29 cellular contexts compared by ENCODE assay signal in the genomic region with DNA sequence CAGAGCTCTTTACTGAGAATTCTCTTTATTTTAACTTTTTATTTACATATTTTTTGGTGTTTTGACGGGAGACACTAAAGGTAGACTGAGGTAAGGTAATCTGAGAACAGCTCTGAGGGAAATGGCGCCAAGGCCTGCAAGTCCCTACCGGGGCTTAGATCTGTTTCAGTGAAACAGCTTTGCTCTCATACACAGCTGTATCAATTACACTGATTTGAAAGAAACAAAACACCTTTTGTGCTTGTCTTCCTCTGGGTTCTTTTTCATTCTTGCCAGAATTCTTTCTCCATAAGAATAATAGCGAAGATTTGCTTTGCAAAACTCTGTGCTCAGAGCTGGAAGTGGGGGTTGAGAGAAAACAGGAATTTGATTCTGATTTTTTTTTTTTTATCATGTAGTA.
"Had no signal": no experiment of that assay in that cellular context is flagged by ENCODE, and none has a peak within 500 bp of the region (broad histone marks: within the 10 kb centered on the region; RNA-seq: fewer than 3 reads in every experiment).

No MANE protein-coding gene starts in this region.

- H3K4me3 Mint-ChIP-seq: activated CD4-positive, alpha-beta memory T cell treated with anti-CD3 and anti-CD28 coated beads, Interleukin-2, amount 10 ng/mL, durations not matched to agents 7 days and 5 days; activated naive CD4-positive, alpha-beta T cell treated with anti-CD3 and anti-CD28 coated beads, Interleukin-2, amount 50 U/mL, for 24 hours; activated naive CD8-positive, alpha-beta T cell treated with anti-CD3 and anti-CD28 coated beads, Interleukin-2, amount 50 U/mL, for 24 hours; activated T-cell treated with anti-CD3 and anti-CD28 coated beads, Interleukin-2, amount 50 U/mL, for 24 hours; central memory CD8-positive, alpha-beta T cell; mesothelial cell of epicardium; naive B cell; nephron progenitor cell; stimulated activated naive B cell treated with anti-CD40 and anti-IgM and Interleukin-4, amounts not matched to agents 10 μg/mL and 1 μg/mL and 100 μg/mL, for 72 hours had no signal

- ATAC-seq: activated naive CD8-positive, alpha-beta T cell treated with anti-CD3 and anti-CD28 coated beads, Interleukin-2, amount 50 U/mL, for 24 hours; heart right ventricle; left colon; stimulated activated naive B cell treated with anti-CD40 and anti-IgM and Interleukin-4, amounts not matched to agents 10 μg/mL and 1 μg/mL and 100 μg/mL, for 72 hours had no signal

- DNase-seq: activated CD4-positive, alpha-beta memory T cell treated with anti-CD3 and anti-CD28 coated beads, Interleukin-2, amount 10 ng/mL, durations not matched to agents 7 days and 5 days; activated CD4-positive, alpha-beta T cell treated with anti-CD3 and anti-CD28 coated beads for 48 hours; activated CD8-positive, alpha-beta memory T cell treated with anti-CD3 and anti-CD28 coated beads, Interleukin-2, amount 50 U/mL, for 48 hours; activated gamma-delta T cell treated with Interleukin-2 at 50 U/mL for 16 hours; activated naive CD8-positive, alpha-beta T cell treated with anti-CD3 and anti-CD28 coated beads, Interleukin-2, amount 50 U/mL, for 24 hours; activated T-cell treated with anti-CD3 and anti-CD28 coated beads, Interleukin-2, amount 50 U/mL, for 24 hours; dermis blood vessel endothelial cell; effector CD4-positive, alpha-beta T cell; esophagus squamous epithelium; foreskin melanocyte; heart right ventricle; kidney; left colon; mammary epithelial cell; naive B cell; nephron progenitor cell; ovary; stimulated activated CD4-positive, alpha-beta T cell treated with anti-CD3 and anti-CD28 coated beads, Interleukin-15, amount 100 ng/mL, for 24 hours; stimulated activated CD4-positive, alpha-beta T cell treated with anti-CD3 and anti-CD28 coated beads, Interleukin-2, amount 100 ng/mL, for 24 hours; stimulated activated naive B cell treated with anti-CD40 and anti-IgM and Interleukin-4, amounts not matched to agents 10 μg/mL and 1 μg/mL and 100 μg/mL, for 72 hours; stomach; thyroid gland; upper lobe of left lung had no signal

- H3K27ac Mint-ChIP-seq: activated CD4-positive, alpha-beta memory T cell treated with anti-CD3 and anti-CD28 coated beads, Interleukin-2, amount 10 ng/mL, durations not matched to agents 7 days and 5 days; activated naive CD4-positive, alpha-beta T cell treated with anti-CD3 and anti-CD28 coated beads, Interleukin-2, amount 50 U/mL, for 24 hours; activated naive CD8-positive, alpha-beta T cell treated with anti-CD3 and anti-CD28 coated beads, Interleukin-2, amount 50 U/mL, for 24 hours; activated T-cell treated with anti-CD3 and anti-CD28 coated beads, Interleukin-2, amount 50 U/mL, for 24 hours; mesothelial cell of epicardium; naive B cell; nephron progenitor cell; stimulated activated naive B cell treated with anti-CD40 and anti-IgM and Interleukin-4, amounts not matched to agents 10 μg/mL and 1 μg/mL and 100 μg/mL, for 72 hours had no signal

- H3K4me1 ChIP-seq: esophagus squamous epithelium, heart right ventricle, right atrium auricular region, stomach, thyroid gland, upper lobe of left lung, vagina had no signal

- H3K9me3 ChIP-seq: esophagus squamous epithelium, heart right ventricle, ovary, right atrium auricular region, stomach, thyroid gland, upper lobe of left lung, vagina had no signal

- H3K27me3 ChIP-seq: esophagus squamous epithelium, heart right ventricle, ovary, right atrium auricular region, stomach, thyroid gland, upper lobe of left lung, vagina had no signal

- H3K27me3 Mint-ChIP-seq: activated CD4-positive, alpha-beta memory T cell treated with anti-CD3 and anti-CD28 coated beads, Interleukin-2, amount 10 ng/mL, durations not matched to agents 7 days and 5 days; activated naive CD4-positive, alpha-beta T cell treated with anti-CD3 and anti-CD28 coated beads, Interleukin-2, amount 50 U/mL, for 24 hours; activated naive CD8-positive, alpha-beta T cell treated with anti-CD3 and anti-CD28 coated beads, Interleukin-2, amount 50 U/mL, for 24 hours; activated T-cell treated with anti-CD3 and anti-CD28 coated beads, Interleukin-2, amount 50 U/mL, for 24 hours; central memory CD8-positive, alpha-beta T cell; naive B cell; stimulated activated naive B cell treated with anti-CD40 and anti-IgM and Interleukin-4, amounts not matched to agents 10 μg/mL and 1 μg/mL and 100 μg/mL, for 72 hours had no signal

- H3K9me3 Mint-ChIP-seq: activated CD4-positive, alpha-beta memory T cell treated with anti-CD3 and anti-CD28 coated beads, Interleukin-2, amount 10 ng/mL, durations not matched to agents 7 days and 5 days; activated T-cell treated with anti-CD3 and anti-CD28 coated beads, Interleukin-2, amount 50 U/mL, for 24 hours; nephron progenitor cell; stimulated activated naive B cell treated with anti-CD40 and anti-IgM and Interleukin-4, amounts not matched to agents 10 μg/mL and 1 μg/mL and 100 μg/mL, for 72 hours had no signal

- H3K36me3 ChIP-seq: esophagus squamous epithelium, heart right ventricle, ovary, right atrium auricular region, stomach, thyroid gland, upper lobe of left lung, vagina had no signal

- H3K4me3 ChIP-seq: esophagus squamous epithelium, heart right ventricle, ovary, right atrium auricular region, stomach, thyroid gland, upper lobe of left lung, vagina had no signal

- H3K27ac ChIP-seq: epithelial cell of prostate, esophagus squamous epithelium, heart right ventricle, ovary, right atrium auricular region, stomach, thyroid gland, upper lobe of left lung, vagina had no signal

- H3K4me1 Mint-ChIP-seq: activated CD4-positive, alpha-beta memory T cell treated with anti-CD3 and anti-CD28 coated beads, Interleukin-2, amount 10 ng/mL, durations not matched to agents 7 days and 5 days; activated naive CD4-positive, alpha-beta T cell treated with anti-CD3 and anti-CD28 coated beads, Interleukin-2, amount 50 U/mL, for 24 hours; activated naive CD8-positive, alpha-beta T cell treated with anti-CD3 and anti-CD28 coated beads, Interleukin-2, amount 50 U/mL, for 24 hours; central memory CD8-positive, alpha-beta T cell; mesothelial cell of epicardium; naive B cell; stimulated activated naive B cell treated with anti-CD40 and anti-IgM and Interleukin-4, amounts not matched to agents 10 μg/mL and 1 μg/mL and 100 μg/mL, for 72 hours had no signal

- H3K36me3 Mint-ChIP-seq: activated naive CD4-positive, alpha-beta T cell treated with anti-CD3 and anti-CD28 coated beads, Interleukin-2, amount 50 U/mL, for 24 hours; mesothelial cell of epicardium; naive B cell; stimulated activated naive B cell treated with anti-CD40 and anti-IgM and Interleukin-4, amounts not matched to agents 10 μg/mL and 1 μg/mL and 100 μg/mL, for 72 hours had no signal
